ENCODE assay signal across 18 cellular contexts in genomic region chrX:4764888-4765287, GRCh38.
A peak's percentile ranks its signal among the peaks of the same experiment; 100 is the strongest.
DNase-seq lines count a peak whose midpoint lies in the region; ATAC-seq, FAIRE-seq and TF ChIP-seq lines count a peak whose summit lies in the region.
"Had no signal": no experiment of that assay in that cellular context is flagged by ENCODE, and none has a peak within 500 bp of the region (broad histone marks: within the 10 kb centered on the region; RNA-seq: fewer than 3 reads in every experiment).

No MANE protein-coding gene starts in this region.

- in situ Hi-C loops in mammary epithelial cell (cut with MboI; ENCODE audit: low sequenced_read_pairs in 2 of 2): no loop called here

- H3K4me3 ChIP-seq in PC-3 (ENCODE audit: low read length): no peak overlapping the region
- no peak overlapping the region for H3K4me3 ChIP-seq in mammary epithelial cell (replicated peaks in 1 of 3; ENCODE audit: insufficient read depth in 1 of 3, low read depth in 2 of 3, low read length in 3 of 3)
- H3K4me3 ChIP-seq in foreskin fibroblast (ENCODE audit: low read depth in 1 of 2, low read length in 2 of 2): no peak overlapping the region
- H3K4me3 ChIP-seq: Peyer's patch had no signal

- dilution Hi-C loops in mammary epithelial cell (cut with HindIII; ENCODE audit: low sequenced_read_pairs): no loop called here

- H3K9me2 ChIP-seq in PC-3 (replicated peaks; ENCODE audit: low read length): no peaks in the 10 kb centered on the region

- 47% methylated on average over 2 of the region's 2 CpGs for WGBS in mammary epithelial cell (ENCODE audit: low coverage, missing lambda C conversion rate)

- H3K27me3 ChIP-seq in PC-3 (ENCODE audit: low read length) (no peaks in the 10 kb centered on the region), mammary epithelial cell (ENCODE audit: insufficient read depth, low read length) (no peaks in the 10 kb centered on the region)
- H3K27me3 ChIP-seq: Peyer's patch had no signal

- TF ChIP-seq CTCF in PC-3 (conservative IDR thresholded peaks at IDR 0.05; ENCODE audit: low read depth, low read length) (no peak), mammary epithelial cell (conservative IDR thresholded peaks at IDR 0.05 in 1 of 2, IDR thresholded peaks at IDR 0.05 in 1 of 2; ENCODE audit: extremely low read depth in 1 of 2, insufficient read depth in 1 of 2, low read depth in 1 of 2, low read length in 2 of 2) (no peak), foreskin fibroblast (IDR thresholded peaks at IDR 0.05; ENCODE audit: low read depth, low read length) (no peak)

- peak; percentile 89 for ATAC-seq in PC-3
- ATAC-seq: HCT116, HepG2 had no signal

- H3K9me3 ChIP-seq in PC-3 (ENCODE audit: low read length): no peaks in the 10 kb centered on the region
- no peaks in the 10 kb centered on the region for H3K9me3 ChIP-seq in mammary epithelial cell (replicated peaks; ENCODE audit: insufficient read depth, low read length)
- H3K9me3 ChIP-seq: Peyer's patch had no signal

- FAIRE-seq in urothelium cell line (lab: Jason Lieb, UNC) (no peak), GM19239 (lab: Jason Lieb, UNC) (no peak)
- FAIRE-seq: HepG2 had no signal

- H3K4me1 ChIP-seq in PC-3 (ENCODE audit: insufficient read depth, low read length) (peaks cover 12% of the 10 kb centered on the region), mammary epithelial cell (ENCODE audit: insufficient read depth, low read length) (no peaks in the 10 kb centered on the region)
- H3K4me1 ChIP-seq: Peyer's patch had no signal

- BruUV-seq in PC-3 (replicated peaks; lab: Mats Ljungman, UMichigan) (no TSS peak), mammary epithelial cell (replicated peaks; lab: Mats Ljungman, UMichigan) (no TSS peak)

- no peak overlapping the region for H3K27ac ChIP-seq in PC-3 (ENCODE audit: low read length)
- H3K27ac ChIP-seq in mammary epithelial cell (ENCODE audit: insufficient read depth, low read depth, low read length): no peak overlapping the region
- H3K27ac ChIP-seq: Peyer's patch had no signal

- DNase-seq in PC-3 (peak; percentile 70), mammary epithelial cell (peak; percentile 19), foreskin fibroblast (peak; percentile 23 to 62), urothelium cell line (ENCODE audit: low spot score) (peak; percentile 7), GM19239 (ENCODE audit: insufficient read length, low spot score) (no peak)
- no peak for DNase-seq in stimulated activated naive CD4-positive, alpha-beta T cell treated with Interleukin-2 at 50 U/mL for 16 hours (lab: John Stamatoyannopoulos, UW)
- no peak for DNase-seq in T-helper 2 cell treated with Interferon-gamma antibody and Interleukin-4, amounts not matched to agents 5 μg/mL and 100 μg/mL, for 36 hours (ENCODE audit: low spot score)
- DNase-seq: Calu3; CD4-positive, alpha-beta memory T cell; KG1; NCI-H1092; NCI-H2081 treated with DMSO at 0.1 percent for 48 hours; NCI-H2227 treated with DMSO at 0.1 percent for 48 hours; NCI-H524; Peyer's patch; SIG-M5 had no signal

- POLR2A ChIA-PET in PC-3 (lab: Charles Lee; ENCODE audit: unreplicated experiment): no interaction called here

- H3K27ac Mint-ChIP-seq in T-helper 2 cell treated with Interferon-gamma antibody and Interleukin-4, amounts not matched to agents 5 μg/mL and 100 μg/mL, for 36 hours: no peak overlapping the region
- H3K27ac Mint-ChIP-seq: CD4-positive, alpha-beta memory T cell had no signal

- H3K4me1 Mint-ChIP-seq in T-helper 2 cell treated with Interferon-gamma antibody and Interleukin-4, amounts not matched to agents 5 μg/mL and 100 μg/mL, for 36 hours (ENCODE audit: low read depth): no peaks in the 10 kb centered on the region
- H3K4me1 Mint-ChIP-seq: CD4-positive, alpha-beta memory T cell had no signal

- no peak overlapping the region for H3K9ac ChIP-seq in PC-3 (ENCODE audit: low read length)
- H3K9ac ChIP-seq in mammary epithelial cell (ENCODE audit: insufficient read depth, low read length): no peak overlapping the region

- H3K9me3 Mint-ChIP-seq in T-helper 2 cell treated with Interferon-gamma antibody and Interleukin-4, amounts not matched to agents 5 μg/mL and 100 μg/mL, for 36 hours: peaks cover 13% of the 10 kb centered on the region

- H3F3A ChIP-seq in PC-3 (ENCODE audit: low read length, unreplicated experiment): no peaks in the 10 kb centered on the region

- peak overlapping the region; percentile 55 for H2AFZ ChIP-seq in PC-3 (ENCODE audit: low read length)
- H2AFZ ChIP-seq in mammary epithelial cell (ENCODE audit: low read depth, low read length): no peak overlapping the region

- no peaks in the 10 kb centered on the region for H3K36me3 Mint-ChIP-seq in T-helper 2 cell treated with Interferon-gamma antibody and Interleukin-4, amounts not matched to agents 5 μg/mL and 100 μg/mL, for 36 hours (ENCODE audit: low read depth)
- H3K36me3 Mint-ChIP-seq: CD4-positive, alpha-beta memory T cell had no signal

- H3K4me2 ChIP-seq in PC-3 (ENCODE audit: low read length): peak overlapping the region; percentile 76
- no peak overlapping the region for H3K4me2 ChIP-seq in mammary epithelial cell (ENCODE audit: insufficient read depth, low read depth, low read length)

- H3K27me3 Mint-ChIP-seq in T-helper 2 cell treated with Interferon-gamma antibody and Interleukin-4, amounts not matched to agents 5 μg/mL and 100 μg/mL, for 36 hours (ENCODE audit: low read depth): no peaks in the 10 kb centered on the region
- H3K27me3 Mint-ChIP-seq: CD4-positive, alpha-beta memory T cell had no signal

- no peak overlapping the region for H3K4me3 Mint-ChIP-seq in T-helper 2 cell treated with Interferon-gamma antibody and Interleukin-4, amounts not matched to agents 5 μg/mL and 100 μg/mL, for 36 hours
- H3K4me3 Mint-ChIP-seq: CD4-positive, alpha-beta memory T cell had no signal

- H4K20me1 ChIP-seq in PC-3 (ENCODE audit: low read length) (no peaks in the 10 kb centered on the region), mammary epithelial cell (ENCODE audit: insufficient read depth, low read length) (no peaks in the 10 kb centered on the region)

- H3K79me2 ChIP-seq in PC-3 (ENCODE audit: low read length): no peaks in the 10 kb centered on the region
- H3K79me2 ChIP-seq in mammary epithelial cell (ENCODE audit: insufficient read depth, low read length): no peaks in the 10 kb centered on the region

- intact Hi-C loops in PC-3 (cut with micrococcal nuclease) (no loop called here), mammary epithelial cell (cut with micrococcal nuclease) (no loop called here)

- H3K36me3 ChIP-seq in PC-3 (ENCODE audit: low read depth, low read length) (no peaks in the 10 kb centered on the region), mammary epithelial cell (ENCODE audit: insufficient read depth, low read length) (no peaks in the 10 kb centered on the region)
- H3K36me3 ChIP-seq: Peyer's patch had no signal

- CTCF ChIA-PET in PC-3 (lab: Charles Lee) (no interaction called here), mammary epithelial cell (lab: Charles Lee; ENCODE audit: low non-redundant PET) (interaction anchor here (0.7 kb wide), 1 partner anchor 23 kb away, joined by 5 read pairs; no protein-coding TSS in a partner anchor)

Comparison
In these comparisons a context has a peak if more than half of its experiments do, and no peak if none do; other contexts are left out.
1. DNase-seq: peak in PC-3 (single experiment), mammary epithelial cell (single experiment), foreskin fibroblast (2 of 2) and urothelium cell line (single experiment); none in GM19239 (single experiment), stimulated activated naive CD4-positive, alpha-beta T cell treated with Interleukin-2 at 50 U/mL for 16 hours (single experiment) and T-helper 2 cell treated with Interferon-gamma antibody and Interleukin-4, amounts not matched to agents 5 μg/mL and 100 μg/mL, for 36 hours (single experiment).